Comparison of ENCODE assay signal across 1 cellular context in the genomic region with DNA sequence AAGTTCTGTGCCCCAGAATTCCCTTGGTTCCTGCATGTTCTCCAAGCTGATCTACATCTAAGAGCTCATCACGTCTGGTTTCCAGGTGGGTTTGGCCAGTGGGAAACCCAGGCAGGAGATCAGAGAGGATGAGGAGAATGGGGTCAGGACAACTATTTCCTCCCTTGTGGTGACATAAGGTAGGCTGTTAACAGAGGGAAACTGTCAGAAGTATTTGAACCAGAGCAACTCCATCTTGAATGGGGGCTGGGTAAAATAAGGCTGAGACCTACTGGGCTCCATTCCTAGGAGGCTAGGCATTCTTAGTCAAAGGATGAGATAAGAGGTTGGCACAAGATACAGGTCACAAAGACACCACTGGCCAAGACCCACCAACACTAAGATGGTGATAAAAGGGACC.
TF ChIP-seq lines count a peak whose summit lies in the region.

No MANE protein-coding gene starts in this region.

TF ChIP-seq in K562, 482 proteins besides CTCF, POLR2A, EP300 and RAD21 (continued from another document):
- TF ChIP-seq GMEB1 (CRISPR knock-in tag; IDR thresholded peaks at IDR 0.05), result no peak
- TF ChIP-seq ETV5 (CRISPR knock-in tag; IDR thresholded peaks at IDR 0.05; ENCODE audit: low read depth), result no peak
- no peak for TF ChIP-seq PHF21A (IDR thresholded peaks at IDR 0.05; ENCODE audit: borderline replicate concordance, low read depth)
- no peak for TF ChIP-seq ZNF77 (CRISPR knock-in tag; IDR thresholded peaks at IDR 0.05)
- TF ChIP-seq HDAC8 (tag; IDR thresholded peaks at IDR 0.05), result peak; percentile 85; the same call in 1 of the 2 replicates
- peak; percentile 72; the same call in 1 of the 2 replicates for TF ChIP-seq PTRF (tag; IDR thresholded peaks at IDR 0.05)
- 0 out of 2 replicates have a peak, but pooled peaks have one; percentile 51 for TF ChIP-seq DDX20 (tag; IDR thresholded peaks at IDR 0.05; ENCODE audit: low read depth)
- TF ChIP-seq, protein P1, sequence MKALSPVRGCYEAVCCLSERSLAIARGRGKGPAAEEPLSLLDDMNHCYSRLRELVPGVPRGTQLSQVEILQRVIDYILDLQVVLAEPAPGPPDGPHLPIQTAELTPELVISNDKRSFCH (CRISPR knock-in tag; IDR thresholded peaks at IDR 0.05), result no peak
- TF ChIP-seq, protein P1 (tag; IDR thresholded peaks at IDR 0.05), result 0 out of 2 replicates have a peak, but pooled peaks have one; percentile 56
- TF ChIP-seq, protein P2, sequence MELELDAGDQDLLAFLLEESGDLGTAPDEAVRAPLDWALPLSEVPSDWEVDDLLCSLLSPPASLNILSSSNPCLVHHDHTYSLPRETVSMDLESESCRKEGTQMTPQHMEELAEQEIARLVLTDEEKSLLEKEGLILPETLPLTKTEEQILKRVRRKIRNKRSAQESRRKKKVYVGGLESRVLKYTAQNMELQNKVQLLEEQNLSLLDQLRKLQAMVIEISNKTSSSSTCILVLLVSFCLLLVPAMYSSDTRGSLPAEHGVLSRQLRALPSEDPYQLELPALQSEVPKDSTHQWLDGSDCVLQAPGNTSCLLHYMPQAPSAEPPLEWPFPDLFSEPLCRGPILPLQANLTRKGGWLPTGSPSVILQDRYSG (tag; conservative IDR thresholded peaks at IDR 0.05; ENCODE audit: low read depth), result 0 out of 2 replicates have a peak, but pooled peaks have one; percentile 33
- TF ChIP-seq NR2C1 (IDR thresholded peaks at IDR 0.05), result no peak
- TF ChIP-seq NR2C1 (tag; IDR thresholded peaks at IDR 0.05), result 0 out of 2 replicates have a peak, but pooled peaks have one; percentile 37
- TF ChIP-seq, protein P3, sequence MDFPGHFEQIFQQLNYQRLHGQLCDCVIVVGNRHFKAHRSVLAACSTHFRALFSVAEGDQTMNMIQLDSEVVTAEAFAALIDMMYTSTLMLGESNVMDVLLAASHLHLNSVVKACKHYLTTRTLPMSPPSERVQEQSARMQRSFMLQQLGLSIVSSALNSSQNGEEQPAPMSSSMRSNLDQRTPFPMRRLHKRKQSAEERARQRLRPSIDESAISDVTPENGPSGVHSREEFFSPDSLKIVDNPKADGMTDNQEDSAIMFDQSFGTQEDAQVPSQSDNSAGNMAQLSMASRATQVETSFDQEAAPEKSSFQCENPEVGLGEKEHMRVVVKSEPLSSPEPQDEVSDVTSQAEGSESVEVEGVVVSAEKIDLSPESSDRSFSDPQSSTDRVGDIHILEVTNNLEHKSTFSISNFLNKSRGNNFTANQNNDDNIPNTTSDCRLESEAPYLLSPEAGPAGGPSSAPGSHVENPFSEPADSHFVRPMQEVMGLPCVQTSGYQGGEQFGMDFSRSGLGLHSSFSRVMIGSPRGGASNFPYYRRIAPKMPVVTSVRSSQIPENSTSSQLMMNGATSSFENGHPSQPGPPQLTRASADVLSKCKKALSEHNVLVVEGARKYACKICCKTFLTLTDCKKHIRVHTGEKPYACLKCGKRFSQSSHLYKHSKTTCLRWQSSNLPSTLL (IDR thresholded peaks at IDR 0.05), result no peak
- TF ChIP-seq, protein P4, sequence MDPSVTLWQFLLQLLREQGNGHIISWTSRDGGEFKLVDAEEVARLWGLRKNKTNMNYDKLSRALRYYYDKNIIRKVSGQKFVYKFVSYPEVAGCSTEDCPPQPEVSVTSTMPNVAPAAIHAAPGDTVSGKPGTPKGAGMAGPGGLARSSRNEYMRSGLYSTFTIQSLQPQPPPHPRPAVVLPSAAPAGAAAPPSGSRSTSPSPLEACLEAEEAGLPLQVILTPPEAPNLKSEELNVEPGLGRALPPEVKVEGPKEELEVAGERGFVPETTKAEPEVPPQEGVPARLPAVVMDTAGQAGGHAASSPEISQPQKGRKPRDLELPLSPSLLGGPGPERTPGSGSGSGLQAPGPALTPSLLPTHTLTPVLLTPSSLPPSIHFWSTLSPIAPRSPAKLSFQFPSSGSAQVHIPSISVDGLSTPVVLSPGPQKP (CRISPR knock-in tag; IDR thresholded peaks at IDR 0.05), result no peak
- TF ChIP-seq, protein P5, sequence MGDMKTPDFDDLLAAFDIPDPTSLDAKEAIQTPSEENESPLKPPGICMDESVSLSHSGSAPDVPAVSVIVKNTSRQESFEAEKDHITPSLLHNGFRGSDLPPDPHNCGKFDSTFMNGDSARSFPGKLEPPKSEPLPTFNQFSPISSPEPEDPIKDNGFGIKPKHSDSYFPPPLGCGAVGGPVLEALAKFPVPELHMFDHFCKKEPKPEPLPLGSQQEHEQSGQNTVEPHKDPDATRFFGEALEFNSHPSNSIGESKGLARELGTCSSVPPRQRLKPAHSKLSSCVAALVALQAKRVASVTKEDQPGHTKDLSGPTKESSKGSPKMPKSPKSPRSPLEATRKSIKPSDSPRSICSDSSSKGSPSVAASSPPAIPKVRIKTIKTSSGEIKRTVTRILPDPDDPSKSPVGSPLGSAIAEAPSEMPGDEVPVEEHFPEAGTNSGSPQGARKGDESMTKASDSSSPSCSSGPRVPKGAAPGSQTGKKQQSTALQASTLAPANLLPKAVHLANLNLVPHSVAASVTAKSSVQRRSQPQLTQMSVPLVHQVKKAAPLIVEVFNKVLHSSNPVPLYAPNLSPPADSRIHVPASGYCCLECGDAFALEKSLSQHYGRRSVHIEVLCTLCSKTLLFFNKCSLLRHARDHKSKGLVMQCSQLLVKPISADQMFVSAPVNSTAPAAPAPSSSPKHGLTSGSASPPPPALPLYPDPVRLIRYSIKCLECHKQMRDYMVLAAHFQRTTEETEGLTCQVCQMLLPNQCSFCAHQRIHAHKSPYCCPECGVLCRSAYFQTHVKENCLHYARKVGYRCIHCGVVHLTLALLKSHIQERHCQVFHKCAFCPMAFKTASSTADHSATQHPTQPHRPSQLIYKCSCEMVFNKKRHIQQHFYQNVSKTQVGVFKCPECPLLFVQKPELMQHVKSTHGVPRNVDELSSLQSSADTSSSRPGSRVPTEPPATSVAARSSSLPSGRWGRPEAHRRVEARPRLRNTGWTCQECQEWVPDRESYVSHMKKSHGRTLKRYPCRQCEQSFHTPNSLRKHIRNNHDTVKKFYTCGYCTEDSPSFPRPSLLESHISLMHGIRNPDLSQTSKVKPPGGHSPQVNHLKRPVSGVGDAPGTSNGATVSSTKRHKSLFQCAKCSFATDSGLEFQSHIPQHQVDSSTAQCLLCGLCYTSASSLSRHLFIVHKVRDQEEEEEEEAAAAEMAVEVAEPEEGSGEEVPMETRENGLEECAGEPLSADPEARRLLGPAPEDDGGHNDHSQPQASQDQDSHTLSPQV (IDR thresholded peaks at IDR 0.05), result peak; percentile 83
- TF ChIP-seq PTTG1 (tag; IDR thresholded peaks at IDR 0.05; ENCODE audit: low read depth), result 0 out of 2 replicates have a peak, but pooled peaks have one; percentile 47
- TF ChIP-seq ZNF583 (CRISPR knock-in tag; IDR thresholded peaks at IDR 0.05), result 0 out of 2 replicates have a peak, but pooled peaks have one; percentile 20
- TF ChIP-seq KLF13 (tag; IDR thresholded peaks at IDR 0.05; ENCODE audit: borderline replicate concordance, low read depth), result 0 out of 2 replicates have a peak, but pooled peaks have one; percentile 21
